Comparison of ENCODE assay signal across 22 cellular contexts in the genomic region with DNA sequence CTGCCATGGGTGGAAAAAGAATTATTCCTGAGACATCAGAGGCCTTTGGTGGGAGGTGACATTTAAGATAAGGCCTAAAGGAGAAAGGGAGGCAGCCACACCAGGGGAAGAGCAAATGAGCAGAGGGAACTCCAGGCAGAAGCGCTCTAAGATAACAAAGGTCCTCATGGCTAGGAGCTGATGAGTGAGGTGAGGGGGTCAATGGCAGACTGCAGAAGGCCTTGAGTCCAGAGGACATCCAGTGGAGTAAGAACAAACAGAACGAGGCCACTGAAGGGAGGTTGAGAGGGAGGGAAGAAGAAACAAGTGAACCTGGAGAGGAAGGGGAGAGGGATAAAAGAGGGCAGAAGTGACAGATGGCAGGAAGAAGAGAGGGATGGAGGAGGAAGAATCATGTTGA.
"Had no signal": no experiment of that assay in that cellular context is flagged by ENCODE, and none has a peak within 500 bp of the region (broad histone marks: within the 10 kb centered on the region; RNA-seq: fewer than 3 reads in every experiment).

No MANE protein-coding gene starts in this region.

- H3K27ac ChIP-seq: coronary artery, dorsolateral prefrontal cortex, esophagus muscularis mucosa, foreskin keratinocyte, gastroesophageal sphincter, heart left ventricle, hepatocyte, left lung, lower lobe of right lung had no signal

- H3K4me3 ChIP-seq: coronary artery, dorsolateral prefrontal cortex, esophagus muscularis mucosa, gastroesophageal sphincter, heart left ventricle, hepatocyte, left lung, lower lobe of right lung, mucosa of descending colon had no signal

- DNase-seq: dermis blood vessel endothelial cell; dorsolateral prefrontal cortex; effector CD4-positive, alpha-beta T cell; effector memory CD4-positive, alpha-beta T cell; foreskin keratinocyte; heart left ventricle; left cardiac atrium; left lung; left ventricle myocardium superior; lower lobe of right lung; mesenchymal stem cell; mucosa of descending colon had no signal

- H2AFZ ChIP-seq: hepatocyte had no signal

- H3K4me3 Mint-ChIP-seq: mesothelial cell of epicardium had no signal

- H3K36me3 ChIP-seq: esophagus muscularis mucosa, gastroesophageal sphincter, heart left ventricle, left lung, lower lobe of right lung had no signal

- H3K36me3 Mint-ChIP-seq: mesothelial cell of epicardium had no signal

- H3K4me1 Mint-ChIP-seq: mesothelial cell of epicardium had no signal

- H3K4me1 ChIP-seq: esophagus muscularis mucosa, gastroesophageal sphincter, heart left ventricle, left lung, lower lobe of right lung had no signal

- H3K27ac Mint-ChIP-seq: mesothelial cell of epicardium had no signal

- FAIRE-seq: colon, endothelial cell of umbilical vein, frontal cortex, islet of Langerhans, keratinocyte had no signal

- ATAC-seq: foreskin keratinocyte, gastroesophageal sphincter, heart left ventricle, left cardiac atrium, left lung, left ventricle myocardium superior, lower lobe of right lung, mucosa of descending colon had no signal

- H3K79me2 ChIP-seq: hepatocyte had no signal

- H3K27me3 ChIP-seq: dorsolateral prefrontal cortex, esophagus muscularis mucosa, foreskin keratinocyte, gastroesophageal sphincter, heart left ventricle, hepatocyte, left lung had no signal

- H3K4me2 ChIP-seq: hepatocyte had no signal

- H3K9me3 ChIP-seq: esophagus muscularis mucosa, gastroesophageal sphincter, heart left ventricle, left lung, lower lobe of right lung, mucosa of descending colon had no signal

- H3K9me3 Mint-ChIP-seq: mesothelial cell of epicardium had no signal
